Comparison of ENCODE assay signal across 29 cellular contexts in genomic region chr13:106762711-106763110, GRCh38.
"Had no signal": no experiment of that assay in that cellular context is flagged by ENCODE, and none has a peak within 500 bp of the region (broad histone marks: within the 10 kb centered on the region; RNA-seq: fewer than 3 reads in every experiment).

No MANE protein-coding gene starts in this region.

- DNase-seq: activated B cell treated with CpG ODN at 0.5 μM for 24 hours; activated CD4-positive, alpha-beta memory T cell treated with anti-CD3 and anti-CD28 coated beads for 36 hours; activated CD4-positive, alpha-beta T cell treated with anti-CD3 and anti-CD28 coated beads, Interleukin-2, amount 10 ng/mL, durations not matched to agents 24 days and 14 days; activated CD8-positive, alpha-beta memory T cell treated with anti-CD3 and anti-CD28 coated beads, Interleukin-2, amount 50 U/mL, for 48 hours; activated gamma-delta T cell treated with Interleukin-2 at 50 U/mL for 16 hours; activated naive CD4-positive, alpha-beta T cell treated with anti-CD3 and anti-CD28 coated beads, Interleukin-2, amount 50 U/mL, for 16 hours; activated naive CD4-positive, alpha-beta T cell treated with Interleukin-2 at 50 U/mL for 16 hours; activated T-cell treated with anti-CD3 and anti-CD28 coated beads for 4 hours; activated T-cell treated with anti-CD3 and anti-CD28 coated beads, Interleukin-2, amount 50 U/mL, for 24 hours; activated T-cell treated with anti-CD3 and anti-CD28 coated beads, Interleukin-2, amount 50 U/mL, for 72 hours; amniotic stem cell; anterior cingulate cortex; body of pancreas; caudate nucleus; cortex of kidney; dermis blood vessel endothelial cell; effector CD4-positive, alpha-beta T cell; effector memory CD8-positive, alpha-beta T cell; esophagus squamous epithelium; foreskin melanocyte; head of caudate nucleus; T-helper 1 cell; T-helper 17 cell; T1000; WERI-Rb-1 had no signal

- H3K4me3 Mint-ChIP-seq: activated B cell treated with CpG ODN at 0.5 μM for 24 hours; activated CD4-positive, alpha-beta memory T cell treated with anti-CD3 and anti-CD28 coated beads for 36 hours; activated CD4-positive, alpha-beta T cell treated with anti-CD3 and anti-CD28 coated beads, Interleukin-2, amount 10 ng/mL, durations not matched to agents 24 days and 14 days; activated naive CD8-positive, alpha-beta T cell; activated T-cell treated with anti-CD3 and anti-CD28 coated beads, Interleukin-2, amount 50 U/mL, for 24 hours; activated T-cell treated with anti-CD3 and anti-CD28 coated beads, Interleukin-2, amount 50 U/mL, for 72 hours; effector memory CD8-positive, alpha-beta T cell; T-helper 17 cell; T-helper 2 cell treated with Interferon-gamma antibody and Interleukin-4, amounts not matched to agents 5 μg/mL and 100 μg/mL, for 36 hours had no signal

- H3K36me3 ChIP-seq: esophagus squamous epithelium, gastroesophageal sphincter, WERI-Rb-1 had no signal

- H3K36me3 Mint-ChIP-seq: activated CD4-positive, alpha-beta memory T cell treated with anti-CD3 and anti-CD28 coated beads for 36 hours; activated naive CD8-positive, alpha-beta T cell had no signal

- H3K4me3 ChIP-seq: body of pancreas, esophagus squamous epithelium, gastroesophageal sphincter had no signal

- H3K4me1 Mint-ChIP-seq: activated B cell treated with CpG ODN at 0.5 μM for 24 hours; activated CD4-positive, alpha-beta T cell treated with anti-CD3 and anti-CD28 coated beads, Interleukin-2, amount 10 ng/mL, durations not matched to agents 24 days and 14 days; T-helper 17 cell had no signal

- H3K9me3 Mint-ChIP-seq: activated CD4-positive, alpha-beta T cell treated with anti-CD3 and anti-CD28 coated beads, Interleukin-2, amount 10 ng/mL, durations not matched to agents 24 days and 14 days; T-helper 2 cell treated with Interferon-gamma antibody and Interleukin-4, amounts not matched to agents 5 μg/mL and 100 μg/mL, for 36 hours had no signal

- H3K27me3 Mint-ChIP-seq: activated B cell treated with CpG ODN at 0.5 μM for 24 hours; activated CD4-positive, alpha-beta memory T cell treated with anti-CD3 and anti-CD28 coated beads for 36 hours; activated CD4-positive, alpha-beta T cell treated with anti-CD3 and anti-CD28 coated beads, Interleukin-2, amount 10 ng/mL, durations not matched to agents 24 days and 14 days; activated T-cell treated with anti-CD3 and anti-CD28 coated beads, Interleukin-2, amount 50 U/mL, for 24 hours; effector memory CD8-positive, alpha-beta T cell; T-helper 17 cell had no signal

- H3K27me3 ChIP-seq: body of pancreas, esophagus squamous epithelium, gastroesophageal sphincter had no signal

- H3K27ac Mint-ChIP-seq: activated B cell treated with CpG ODN at 0.5 μM for 24 hours; activated CD4-positive, alpha-beta memory T cell treated with anti-CD3 and anti-CD28 coated beads for 36 hours; activated CD4-positive, alpha-beta T cell treated with anti-CD3 and anti-CD28 coated beads, Interleukin-2, amount 10 ng/mL, durations not matched to agents 24 days and 14 days; activated naive CD8-positive, alpha-beta T cell; activated T-cell treated with anti-CD3 and anti-CD28 coated beads, Interleukin-2, amount 50 U/mL, for 24 hours; activated T-cell treated with anti-CD3 and anti-CD28 coated beads, Interleukin-2, amount 50 U/mL, for 72 hours; effector memory CD8-positive, alpha-beta T cell; T-helper 17 cell; T-helper 2 cell treated with Interferon-gamma antibody and Interleukin-4, amounts not matched to agents 5 μg/mL and 100 μg/mL, for 36 hours had no signal

- ATAC-seq: activated CD4-positive, CD25-positive, alpha-beta regulatory T cell treated with anti-CD3 and anti-CD28 coated beads, Interleukin-2, amount 50 U/mL, for 24 hours; activated T-cell treated with anti-CD3 and anti-CD28 coated beads, Interleukin-2, amount 50 U/mL, for 72 hours; body of pancreas; effector memory CD8-positive, alpha-beta T cell; gastroesophageal sphincter; T-helper 17 cell had no signal
